In the genomic region with DNA sequence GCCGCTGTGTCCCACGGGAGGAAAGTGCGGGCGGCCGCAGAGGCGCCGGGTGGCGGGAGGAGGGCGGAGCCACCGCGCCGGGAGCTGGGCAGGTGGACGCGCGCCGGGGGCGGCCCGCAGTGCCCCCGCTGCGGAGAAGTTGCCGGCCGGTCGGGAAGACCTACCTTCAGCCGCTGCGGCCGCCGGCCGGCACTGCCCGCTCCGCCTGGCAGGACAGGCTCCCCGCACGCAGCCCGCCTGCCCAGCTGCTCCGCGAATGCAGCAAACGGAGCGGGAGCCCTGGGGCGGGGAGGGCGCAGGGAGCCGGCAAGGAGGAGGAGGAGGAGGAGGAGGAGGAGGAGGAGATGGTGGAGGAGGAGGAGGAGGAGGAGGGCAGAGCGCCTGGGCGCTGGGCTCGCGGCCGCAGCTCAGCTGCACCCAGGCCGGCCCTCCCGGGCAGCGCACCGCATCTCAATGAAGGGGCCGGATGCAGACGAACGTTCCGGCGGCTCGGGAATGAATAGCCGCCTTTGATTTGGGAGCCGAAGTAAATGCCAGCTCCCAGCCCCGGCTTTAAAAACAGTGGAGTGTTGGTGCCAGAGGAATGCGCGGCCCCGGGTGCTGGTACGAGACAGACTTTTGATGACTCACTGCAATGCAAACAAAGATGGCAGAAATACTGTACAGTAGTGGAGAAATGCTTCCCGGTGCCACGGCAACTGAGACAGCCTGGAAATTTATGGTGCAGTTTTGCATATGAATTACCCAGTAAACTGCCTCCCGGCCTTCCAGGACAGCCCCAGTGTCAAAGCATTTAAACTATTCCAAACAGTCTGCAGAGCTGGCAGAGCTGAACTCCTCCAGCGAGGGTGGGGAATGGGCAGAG, we compare ENCODE assay signal across 8 cellular contexts. TPM values are rescaled to one million over a fixed set of nuclear protein-coding genes. Genes with fewer than 3 reads are reported as not detected.
DNase-seq lines count a peak whose midpoint lies in the region; ATAC-seq and TF ChIP-seq lines count a peak whose summit lies in the region.

No MANE protein-coding gene starts in this region.

- no peaks in the 10 kb centered on the region for H3K9me3 ChIP-seq in thoracic aorta

- H3K27ac ChIP-seq in thoracic aorta, result peak overlapping the region; percentile 65 to 77

- H3K4me3 ChIP-seq in WI38 (ENCODE audit: low read depth, low read length), result peak overlapping the region; percentile 66
- H3K4me3 ChIP-seq in thoracic aorta, result peak overlapping the region; percentile 76

- DNase-seq in NCI-H1092 treated with DMSO at 0.1 percent for 48 hours (lab: John Stamatoyannopoulos, UW), result peak; percentile 36
- DNase-seq in NCI-H1092 (lab: John Stamatoyannopoulos, UW), result no peak
- DNase-seq in NCI-H1436 treated with DMSO at 0.1 percent for 48 hours (lab: John Stamatoyannopoulos, UW), result peak; percentile 24
- DNase-seq in fibroblast of peridontal ligament (ENCODE audit: extremely low read depth), result peak; percentile 83
- peak; percentile 78 for DNase-seq in mucosa of gallbladder (ENCODE audit: low spot score)
- peak; percentile 38 for DNase-seq in thoracic aorta (ENCODE audit: low spot score)

- peaks cover 38 to 72% of the 10 kb centered on the region in 2 donors for H3K4me1 ChIP-seq in thoracic aorta (ENCODE audit: control insufficient read depth in 1 of 2, low read depth in 2 of 2)

- H3K27me3 ChIP-seq in thoracic aorta (replicated peaks; ENCODE audit: insufficient read depth), result no peaks in the 10 kb centered on the region

- ATAC-seq in thoracic aorta (ENCODE audit: insufficient number of reproducible peaks, low FRiP score, low read depth), result peak; percentile 44
- no peak for ATAC-seq in HG02798 (IDR thresholded peaks at IDR 0.05; ENCODE audit: poor library complexity, unreplicated experiment)

- TF ChIP-seq CTCF in WI38 (IDR thresholded peaks at IDR 0.05; ENCODE audit: low read depth, low read length) (no peak), thoracic aorta (IDR thresholded peaks at IDR 0.05) (no peak)

- peaks cover 16% of the 10 kb centered on the region for H3K36me3 ChIP-seq in thoracic aorta

RNA-seq across cellular contexts. Expression of a gene that starts 43.3 kb away (rescaled TPM):
- total RNA-seq in mucosa of gallbladder (59.6 TPM), thoracic aorta (10 to 100 TPM; 69.2 to 79.7 TPM)
